ENCODE assay signal across 10 cellular contexts in the genomic region with DNA sequence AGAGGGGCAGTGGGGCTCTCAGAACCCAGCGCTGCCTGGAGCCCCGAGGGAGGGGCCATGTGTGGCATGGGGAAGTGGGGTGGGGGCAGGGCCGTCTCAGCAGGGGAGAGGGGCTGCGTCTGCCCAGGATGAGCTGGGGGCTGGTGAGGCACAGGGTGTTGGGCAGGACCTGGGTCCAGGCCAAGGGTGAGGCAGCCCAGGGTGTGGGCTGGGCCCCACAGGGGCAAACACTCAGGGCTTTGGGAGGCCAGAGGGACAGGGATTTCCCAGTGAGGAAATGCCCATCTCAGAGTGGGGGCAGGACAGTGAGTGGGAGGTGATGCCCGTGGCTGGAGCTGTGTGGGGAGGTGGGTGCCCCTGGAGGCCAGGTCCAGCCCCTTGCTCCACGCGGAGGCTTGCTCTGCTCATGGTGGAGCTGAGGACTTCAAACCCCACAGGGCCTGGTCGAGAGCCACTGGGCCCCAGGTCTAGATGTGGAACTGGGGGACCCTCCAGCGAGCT. TPM values are rescaled to one million over a fixed set of nuclear protein-coding genes. Genes with fewer than 3 reads are reported as not detected.
DNase-seq lines count a peak whose midpoint lies in the region; ATAC-seq and TF ChIP-seq lines count a peak whose summit lies in the region.
"Had no signal": no experiment of that assay in that cellular context is flagged by ENCODE, and none has a peak within 500 bp of the region (broad histone marks: within the 10 kb centered on the region; RNA-seq: fewer than 3 reads in every experiment).

No MANE protein-coding gene starts in this region.

- H3K27me3 ChIP-seq in breast epithelium (no peaks in the 10 kb centered on the region), layer of hippocampus (ENCODE audit: control insufficient read depth, insufficient read depth, low read length) (no peaks in the 10 kb centered on the region), aorta (ENCODE audit: control insufficient read depth in 1 of 2, insufficient read depth in 2 of 2, low read length in 1 of 2) (no peaks in the 10 kb centered on the region)

- H3K27ac ChIP-seq in breast epithelium = peak overlapping the region; percentile 94 to 98
- peak overlapping the region; percentile 85 for H3K27ac ChIP-seq in layer of hippocampus (ENCODE audit: low read depth, low read length)
- H3K27ac ChIP-seq in substantia nigra (ENCODE audit: low read depth, low read length, poor library complexity, severe bottlenecking) = peak overlapping the region; percentile 43
- no peak overlapping the region for H3K27ac ChIP-seq in aorta (ENCODE audit: low read depth in 1 of 2, low read length in 2 of 2)

- DNase-seq in HFF-Myc (ENCODE audit: extremely low read depth, low read depth) (no peak), breast epithelium (ENCODE audit: low spot score in 2 of 2) (no peak), substantia nigra (lab: John Stamatoyannopoulos, UW) (peak in 3 of 49 donors; percentile 36 to 72 (median 47)), aorta (no peak), SIG-M5 (lab: John Stamatoyannopoulos, UW) (no peak), globus pallidus (ENCODE audit: low spot score) (no peak)
- no peak for DNase-seq in activated CD4-positive, CD25-positive, alpha-beta regulatory T cell treated with anti-CD3 and anti-CD28 coated beads, Interleukin-2, amount 50 U/mL, for 72 hours
- DNase-seq: activated naive CD4-positive, alpha-beta T cell; glutamatergic neuron had no signal

- intact Hi-C loops in breast epithelium (cut with DNase I; ENCODE audit: low total_unique reads) = no loop called here
- intact Hi-C loops in aorta (cut with DNase I) = no loop called here

- WGBS in aorta, 2 donors = 44 to 52% methylated on average over 9 of the region's 9 CpGs

- H3K9me3 ChIP-seq in breast epithelium (no peaks in the 10 kb centered on the region), aorta (ENCODE audit: control insufficient read depth, low read length) (no peaks in the 10 kb centered on the region)

- H3K4me3 ChIP-seq in HFF-Myc (replicated peaks; ENCODE audit: low read depth, low read length) (peak overlapping the region; percentile 31; the same call in 1 of the 2 replicates), breast epithelium (peak overlapping the region in 2 of 3 donors; percentile 18 to 73), aorta (ENCODE audit: low read length in 2 of 2) (no peak overlapping the region)

- H3K36me3 ChIP-seq in breast epithelium (no peaks in the 10 kb centered on the region), aorta (ENCODE audit: control insufficient read depth in 1 of 2, insufficient read depth in 2 of 2, low read length in 1 of 2) (no peaks in the 10 kb centered on the region)

- no peak for TF ChIP-seq POLR2A in breast epithelium (IDR thresholded peaks at IDR 0.05)

- peaks cover 64 to 72% of the 10 kb centered on the region in 2 donors for H3K4me1 ChIP-seq in breast epithelium
- H3K4me1 ChIP-seq in aorta (ENCODE audit: control insufficient read depth in 1 of 2, insufficient read depth in 2 of 2, low read length in 2 of 2) = peaks cover 0 to 5% of the 10 kb centered on the region in 2 donors

- no peak for TF ChIP-seq CTCF in HFF-Myc (IDR thresholded peaks at IDR 0.05; ENCODE audit: low read depth, low read length, missing control alignments)
- no peak for TF ChIP-seq CTCF in breast epithelium (IDR thresholded peaks at IDR 0.05)

- ATAC-seq in aorta (ENCODE audit: low FRiP score) = no peak

RNA-seq across cellular contexts. Expression of a gene that starts 5.4 kb away (rescaled TPM):
- total RNA-seq in breast epithelium = 100 to 1,000 TPM in 2 of 3 donors, 10 to 100 TPM in 1; 79.0 to 137 (median 122) TPM
- total RNA-seq in aorta = 100 to 1,000 TPM; 139 to 210 TPM
- polyA plus RNA-seq in aorta = 100 to 1,000 TPM in 1 of 2 donors, 10 to 100 TPM in 1; 46.0 to 214 TPM

RNA-seq across cellular contexts. Expression of a gene that starts 24.7 kb away (rescaled TPM):
- total RNA-seq in breast epithelium (1 to 10 TPM; 1.8 to 6.9 (median 5.4) TPM), aorta (1 to 10 TPM; 2.3 to 7.0 TPM)
- 1 to 10 TPM in 1 of 2 donors, under 1 TPM in 1; 0.25 to 7.5 TPM for polyA plus RNA-seq in aorta

RNA-seq across cellular contexts. Expression of a gene that starts 31.9 kb away (rescaled TPM):
- total RNA-seq in breast epithelium (10 to 100 TPM in 2 of 3 donors, 1 to 10 TPM in 1; 5.7 to 16.5 (median 13.4) TPM), aorta (10 to 100 TPM; 10.7 to 23.2 TPM)
- 10 to 100 TPM in 1 of 2 donors, under 1 TPM in 1; 0.13 to 14.9 TPM for polyA plus RNA-seq in aorta

RNA-seq across cellular contexts. Expression of a gene that starts 40.6 kb away (rescaled TPM):
- 1 to 10 TPM; 3.8 to 9.8 (median 5.3) TPM for total RNA-seq in breast epithelium
- 10 to 100 TPM in 1 of 2 donors, 1 to 10 TPM in 1; 9.2 to 22.9 TPM for total RNA-seq in aorta
- polyA plus RNA-seq in aorta = 10 to 100 TPM in 1 of 2 donors, 1 to 10 TPM in 1; 1.6 to 19.0 TPM

RNA-seq across cellular contexts. Expression of a gene that starts 41.0 kb away (rescaled TPM):
- 10 to 100 TPM; 48.3 to 54.1 (median 49.5) TPM for total RNA-seq in breast epithelium
- 10 to 100 TPM; 45.2 to 46.7 TPM for total RNA-seq in aorta
- 10 to 100 TPM; 14.1 to 62.5 TPM for polyA plus RNA-seq in aorta

Comparison
In these comparisons a context has a peak if more than half of its experiments do, and no peak if none do; other contexts are left out.
1. H3K4me3 ChIP-seq: peak in HFF-Myc (single experiment) and breast epithelium (2 of 3); none in aorta (0 of 2).
2. H3K27ac ChIP-seq: peak in breast epithelium (2 of 2), layer of hippocampus (single experiment) and substantia nigra (single experiment); none in aorta (0 of 2).